Comparison of ENCODE assay signal across 17 cellular contexts in genomic region chr7:81308643-81309354, GRCh38.
DNase-seq lines count a peak whose midpoint lies in the region; ATAC-seq, FAIRE-seq and TF ChIP-seq lines count a peak whose summit lies in the region.
"Had no signal": no experiment of that assay in that cellular context is flagged by ENCODE, and none has a peak within 500 bp of the region (broad histone marks: within the 10 kb centered on the region; RNA-seq: fewer than 3 reads in every experiment).

No MANE protein-coding gene starts in this region.

- no TSS peak for BruUV-seq in HepG2 (replicated peaks; lab: Mats Ljungman, UMichigan)

- H3K9ac ChIP-seq in neural cell (ENCODE audit: low read length) (peak overlapping the region; percentile 23), HepG2 (ENCODE audit: insufficient read depth, low read depth, low read length) (no peak overlapping the region)

- H3K27me3 ChIP-seq in neural cell (ENCODE audit: insufficient read depth, low read depth, low read length), result no peaks in the 10 kb centered on the region
- no peaks in the 10 kb centered on the region for H3K27me3 ChIP-seq in uterus
- no peaks in the 10 kb centered on the region for H3K27me3 ChIP-seq in HepG2 (ENCODE audit: control insufficient read depth in 1 of 2, insufficient read depth in 2 of 2, low read length in 2 of 2)
- H3K27me3 ChIP-seq: right atrium auricular region had no signal

- no peaks in the 10 kb centered on the region for H4K20me1 ChIP-seq in neural cell (ENCODE audit: insufficient read depth)
- H4K20me1 ChIP-seq in HepG2 (ENCODE audit: insufficient read depth, low read length), result no peaks in the 10 kb centered on the region

- POLR2A ChIA-PET in HepG2 (lab: Yijun Ruan, JAX), result no interaction called here

- H3K36me3 ChIP-seq in neural cell (ENCODE audit: insufficient read depth, low read length) (no peaks in the 10 kb centered on the region), uterus (peaks cover 0 to 3% of the 10 kb centered on the region in 2 donors), HepG2 (replicated peaks in 1 of 2; ENCODE audit: control insufficient read depth in 1 of 2, insufficient read depth in 2 of 2, low read length in 2 of 2) (no peaks in the 10 kb centered on the region)
- H3K36me3 ChIP-seq: right atrium auricular region had no signal

- DNase-seq in D341Med (ENCODE audit: low spot score) (peak; percentile 45), NCI-H1930 (lab: John Stamatoyannopoulos, UW) (peak; percentile 4 to 44), cardiac fibroblast (ENCODE audit: low read depth in 2 of 2) (peak; percentile 24 to 45), midbrain (lab: John Stamatoyannopoulos, UW) (no peak), uterus (no peak), HepG2 (ENCODE audit: low spot score) (no peak)
- DNase-seq: activated CD4-positive, CD25-positive, alpha-beta regulatory T cell treated with anti-CD3 and anti-CD28 coated beads, Interleukin-2, amount 50 U/mL, for 72 hours; CD4-positive, alpha-beta T cell; GDM1; H7; left ventricle myocardium superior; NCI-H187 treated with DMSO at 0.1 percent for 48 hours; OCI-M1; stimulated activated CD4-positive, alpha-beta T cell treated with anti-CD3 and anti-CD28 coated beads, Interleukin-4, amount 100 ng/mL, for 24 hours had no signal

- no peak for TF ChIP-seq CTCF in cardiac fibroblast (IDR thresholded peaks at IDR 0.05; ENCODE audit: low read depth, low read length)
- TF ChIP-seq CTCF in neural cell (IDR thresholded peaks at IDR 0.05; ENCODE audit: poor library complexity, severe bottlenecking), result no peak
- TF ChIP-seq CTCF in uterus (IDR thresholded peaks at IDR 0.05), result no peak
- TF ChIP-seq CTCF in HepG2 (CRISPR knock-in tag; IDR thresholded peaks at IDR 0.05), result no peak

- H3K4me1 ChIP-seq in uterus (no peaks in the 10 kb centered on the region), HepG2 (ENCODE audit: insufficient read depth, low read length) (no peaks in the 10 kb centered on the region)
- H3K4me1 ChIP-seq: right atrium auricular region had no signal

- H3K79me2 ChIP-seq in neural cell (replicated peaks; ENCODE audit: insufficient read depth, low read length) (no peaks in the 10 kb centered on the region), HepG2 (ENCODE audit: insufficient read depth, low read length) (no peaks in the 10 kb centered on the region)

- no peaks in the 10 kb centered on the region for H3F3A ChIP-seq in neural cell (ENCODE audit: insufficient read depth, low read length, poor library complexity, severe bottlenecking)

- H3K27ac ChIP-seq in neural cell (ENCODE audit: low read length) (peak overlapping the region; percentile 68), uterus (no peak overlapping the region), HepG2 (ENCODE audit: extremely low read length, insufficient read depth, low read length) (no peak overlapping the region)
- H3K27ac ChIP-seq: right atrium auricular region had no signal

- no peak overlapping the region for H3K4me3 ChIP-seq in cardiac fibroblast (replicated peaks in 1 of 2; ENCODE audit: low read depth in 2 of 2, low read length in 2 of 2)
- peak overlapping the region; percentile 35 for H3K4me3 ChIP-seq in neural cell (ENCODE audit: low read length)
- H3K4me3 ChIP-seq in uterus, result no peak overlapping the region
- H3K4me3 ChIP-seq in HepG2 (replicated peaks in 1 of 3; ENCODE audit: insufficient read depth in 1 of 3, low read depth in 2 of 3, low read length in 3 of 3), result no peak overlapping the region
- H3K4me3 ChIP-seq: right atrium auricular region had no signal

- H3K9me2 ChIP-seq in neural cell (ENCODE audit: insufficient read depth, low read length), result no peaks in the 10 kb centered on the region

- intact Hi-C loops in uterus (cut with DNase I; ENCODE audit: low total_unique reads) (no loop called here), HepG2 (cut with micrococcal nuclease; ENCODE audit: unreplicated experiment) (no loop called here)

- H3K9me3 ChIP-seq in neural cell (ENCODE audit: low read length) (no peaks in the 10 kb centered on the region), uterus (no peaks in the 10 kb centered on the region), HepG2 (ENCODE audit: low read length) (no peaks in the 10 kb centered on the region)
- H3K9me3 ChIP-seq: right atrium auricular region had no signal

- no peak for FAIRE-seq in HepG2 (lab: Jason Lieb, UNC)

- peak overlapping the region; percentile 24 for H3K4me2 ChIP-seq in neural cell (ENCODE audit: low read length)
- no peak overlapping the region for H3K4me2 ChIP-seq in HepG2 (ENCODE audit: low read depth, low read length)

- no peak for TF ChIP-seq POLR2A in uterus (IDR thresholded peaks at IDR 0.05)
- no peak for TF ChIP-seq POLR2A in HepG2 (IDR thresholded peaks at IDR 0.05; ENCODE audit: insufficient read depth in 1 of 2, low read depth in 2 of 2, low read length in 2 of 2)

- peak; percentile 80 for TF ChIP-seq EP300 in neural cell (conservative IDR thresholded peaks at IDR 0.05; ENCODE audit: poor library complexity, severe bottlenecking)
- no peak for TF ChIP-seq EP300 in HepG2 (IDR thresholded peaks at IDR 0.05; ENCODE audit: low read depth in 2 of 2, low read length in 2 of 2)
- TF ChIP-seq EP300 in HepG2 (CRISPR knock-in tag; IDR thresholded peaks at IDR 0.05; ENCODE audit: borderline replicate concordance), result no peak

- in situ Hi-C loops in HepG2 (cut with HindIII; ENCODE audit: extremely low pct_ligation_motif_present, low pct_unique_long_range_greater_than_20kb), result no loop called here

- TF ChIP-seq RAD21 in neural cell (conservative IDR thresholded peaks at IDR 0.05) (no peak), HepG2 (CRISPR knock-in tag; IDR thresholded peaks at IDR 0.05) (no peak)

- H2AFZ ChIP-seq in neural cell (ENCODE audit: low read depth, low read length) (no peak overlapping the region), HepG2 (ENCODE audit: low read length) (no peak overlapping the region)

- WGBS in HepG2 (ENCODE audit: low lambda C conversion rate), result 1% methylated on average over 3 of the region's 3 CpGs

- ATAC-seq in HepG2, result no peak
- ATAC-seq: left ventricle myocardium superior; natural killer cell treated with Interleukin-12 subunit alpha and Interleukin-12 subunit beta and Interleukin-15 and Interleukin-18, amount 100 ng/mL, for 72 hours had no signal

- CTCF ChIA-PET in HepG2 (lab: Yijun Ruan, JAX; ENCODE audit: low intra/inter-chr PET ratio, low total read pairs), result no interaction called here

TF ChIP-seq in neural cell, 6 proteins besides CTCF, POLR2A, EP300 and RAD21 (continues in another document):
- no peak for TF ChIP-seq SMC3 (conservative IDR thresholded peaks at IDR 0.05; ENCODE audit: poor library complexity)
- TF ChIP-seq REST (IDR thresholded peaks at IDR 0.05; ENCODE audit: borderline replicate concordance), result peak; percentile 20
- no peak for TF ChIP-seq EZH2 (IDR thresholded peaks at IDR 0.05; ENCODE audit: borderline replicate concordance, insufficient read depth, low read length, poor library complexity, severe bottlenecking)

TF ChIP-seq in HepG2, 621 proteins besides CTCF, POLR2A, EP300 and RAD21:
- TF ChIP-seq KLF15 (CRISPR knock-in tag; IDR thresholded peaks at IDR 0.05; ENCODE audit: borderline replicate concordance) (no peak), ZFY (CRISPR knock-in tag; IDR thresholded peaks at IDR 0.05) (no peak)

Comparison
In these comparisons a context has a peak if more than half of its experiments do, and no peak if none do; other contexts are left out.
1. DNase-seq: peak in D341Med (single experiment), NCI-H1930 (2 of 2) and cardiac fibroblast (2 of 2); none in midbrain (single experiment), uterus (0 of 2) and HepG2 (single experiment).